Comparison of ENCODE assay signal across 15 cellular contexts in the genomic region with DNA sequence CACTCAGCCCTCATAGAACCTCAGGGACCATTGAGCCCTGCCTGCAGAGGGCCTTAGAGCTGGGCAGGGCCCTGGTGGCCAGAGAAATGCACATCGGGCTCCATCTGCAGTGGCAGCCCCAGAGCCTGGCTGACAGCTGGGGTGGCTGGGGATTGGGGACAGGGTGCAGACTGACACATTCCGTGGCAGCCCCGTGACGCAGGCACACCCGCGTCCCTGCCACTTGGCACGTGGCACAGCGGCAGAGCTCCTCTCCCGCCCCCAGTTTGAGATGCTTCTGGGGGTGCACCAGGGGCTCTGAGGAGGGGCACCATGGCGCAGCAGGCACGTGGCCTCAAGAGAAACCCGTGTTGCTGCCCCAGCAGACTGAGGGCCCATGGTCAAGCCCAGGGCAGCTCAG. TPM values are rescaled to one million over a fixed set of nuclear protein-coding genes. Genes with fewer than 3 reads are reported as not detected.
DNase-seq lines count a peak whose midpoint lies in the region; ATAC-seq and TF ChIP-seq lines count a peak whose summit lies in the region.
"Had no signal": no experiment of that assay in that cellular context is flagged by ENCODE, and none has a peak within 500 bp of the region (broad histone marks: within the 10 kb centered on the region; RNA-seq: fewer than 3 reads in every experiment).

No MANE protein-coding gene starts in this region.

- TF ChIP-seq CTCF in NB4 (IDR thresholded peaks at IDR 0.05; ENCODE audit: low read depth, low read length) = peak; percentile 0
- TF ChIP-seq CTCF in brain (conservative IDR thresholded peaks at IDR 0.05) = no peak
- TF ChIP-seq CTCF in glutamatergic neuron (IDR thresholded peaks at IDR 0.05; ENCODE audit: partially characterized antibody, unreplicated experiment) = no peak

- H3K27ac Mint-ChIP-seq in brain (no peak overlapping the region), glutamatergic neuron (ENCODE audit: unreplicated experiment) (no peak overlapping the region)
- H3K27ac Mint-ChIP-seq: CD14-positive monocyte; CD8-positive, alpha-beta T cell; GM23338; H9; HFFc6 had no signal

- H3K36me3 Mint-ChIP-seq in brain (peaks cover 4% of the 10 kb centered on the region), glutamatergic neuron (ENCODE audit: unreplicated experiment) (no peaks in the 10 kb centered on the region)
- H3K36me3 Mint-ChIP-seq: CD14-positive monocyte; CD8-positive, alpha-beta T cell had no signal

- no peak for ATAC-seq in HG02623 (IDR thresholded peaks at IDR 0.05; ENCODE audit: unreplicated experiment)
- no peak for ATAC-seq in HG02678 (IDR thresholded peaks at IDR 0.05; ENCODE audit: unreplicated experiment)
- ATAC-seq: CD8-positive, alpha-beta T cell; GM23338 had no signal

- DNase-seq in NB4 (ENCODE audit: low read depth) (no peak), glutamatergic neuron (no peak), putamen (ENCODE audit: low spot score) (peak; percentile 76)
- no peak for DNase-seq in activated naive CD4-positive, alpha-beta T cell (lab: John Stamatoyannopoulos, UW)
- DNase-seq: CD8-positive, alpha-beta T cell; COR-L47; DND-41; GDM1; H9; HFFc6 had no signal

- H3K4me1 Mint-ChIP-seq in brain (peaks cover 43% of the 10 kb centered on the region), glutamatergic neuron (ENCODE audit: low read depth, unreplicated experiment) (peaks cover 13% of the 10 kb centered on the region)
- H3K4me1 Mint-ChIP-seq: CD14-positive monocyte, GM23338 had no signal

- no peak for TF ChIP-seq POLR2A in NB4 (IDR thresholded peaks at IDR 0.05; ENCODE audit: extremely low read depth, insufficient read length)

- H3K4me3 ChIP-seq in NB4 (ENCODE audit: low read depth, low read length) = no peak overlapping the region
- H3K4me3 ChIP-seq: GM23338 had no signal

- H3K27me3 Mint-ChIP-seq in brain (peaks cover 29% of the 10 kb centered on the region), glutamatergic neuron (ENCODE audit: unreplicated experiment) (peaks cover 15% of the 10 kb centered on the region)

- H3K4me3 Mint-ChIP-seq in brain (peak overlapping the region in 3 of 5 experiments; percentile 48 to 70 (median 49)), glutamatergic neuron (ENCODE audit: unreplicated experiment) (peak overlapping the region; percentile 76)
- H3K4me3 Mint-ChIP-seq: CD8-positive, alpha-beta T cell; GM23338; H9; HFFc6 had no signal

- H3K9me3 Mint-ChIP-seq in brain (no peaks in the 10 kb centered on the region), glutamatergic neuron (ENCODE audit: unreplicated experiment) (peaks cover 14% of the 10 kb centered on the region)
- H3K9me3 Mint-ChIP-seq: CD8-positive, alpha-beta T cell; GM23338; H9; HFFc6 had no signal

RNA-seq across cellular contexts. Expression of a gene that starts 2.2 kb away (rescaled TPM):
- polyA plus RNA-seq in brain (ENCODE audit: insufficient read depth, low read depth, low replicate concordance) = 188 TPM
- 85.1 TPM for total RNA-seq in glutamatergic neuron (ENCODE audit: unreplicated experiment)

RNA-seq across cellular contexts. Expression of a gene that starts 11.5 kb away (rescaled TPM):
- 125 TPM for polyA plus RNA-seq in brain (ENCODE audit: insufficient read depth, low read depth, low replicate concordance)
- 134 TPM for total RNA-seq in glutamatergic neuron (ENCODE audit: unreplicated experiment)

RNA-seq across cellular contexts. Expression of a gene that starts 13.2 kb away (rescaled TPM):
- polyA plus RNA-seq in brain (ENCODE audit: insufficient read depth, low read depth, low replicate concordance) = 24.5 TPM
- total RNA-seq in glutamatergic neuron (ENCODE audit: unreplicated experiment) = 19.9 TPM

RNA-seq across cellular contexts. Expression of a gene that starts 17.5 kb away (rescaled TPM):
- polyA plus RNA-seq in brain (ENCODE audit: insufficient read depth, low read depth, low replicate concordance) = 37.7 TPM
- 61.1 TPM for total RNA-seq in glutamatergic neuron (ENCODE audit: unreplicated experiment)

RNA-seq across cellular contexts. Expression of a gene that starts 19.3 kb away (rescaled TPM):
- polyA plus RNA-seq in brain (ENCODE audit: insufficient read depth, low read depth, low replicate concordance) = 69.1 TPM
- 26.1 TPM for total RNA-seq in glutamatergic neuron (ENCODE audit: unreplicated experiment)
